22 cellular contexts compared by ENCODE assay signal in the genomic region with DNA sequence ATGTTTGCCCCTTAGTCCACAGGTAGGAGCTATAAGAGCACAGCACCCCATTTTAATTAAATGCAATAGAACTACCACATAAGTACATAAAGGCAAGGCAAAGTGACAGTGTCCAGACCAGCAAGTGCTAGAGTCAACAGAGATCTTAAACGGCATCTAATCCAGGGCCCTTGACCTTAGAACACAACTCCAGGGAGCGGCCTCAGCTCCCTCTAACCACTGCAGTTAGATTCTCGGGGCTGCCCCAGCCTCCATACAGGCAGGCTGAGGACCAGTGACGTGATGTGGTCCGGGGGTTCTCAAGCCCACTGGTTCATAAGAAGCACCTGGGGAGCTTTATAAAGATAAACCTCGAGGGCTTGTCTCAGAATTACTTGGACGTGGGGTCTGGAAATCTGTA. TPM values are rescaled to one million over a fixed set of nuclear protein-coding genes. Genes with fewer than 3 reads are reported as not detected.
DNase-seq lines count a peak whose midpoint lies in the region; ATAC-seq and TF ChIP-seq lines count a peak whose summit lies in the region.
"Had no signal": no experiment of that assay in that cellular context is flagged by ENCODE, and none has a peak within 500 bp of the region (broad histone marks: within the 10 kb centered on the region; RNA-seq: fewer than 3 reads in every experiment).

No MANE protein-coding gene starts in this region.

- WGBS in psoas muscle, 3 donors, result 72 to 82% (median 76%) methylated on average over 7 of the region's 7 CpGs

- no peaks in the 10 kb centered on the region for H3K36me3 Mint-ChIP-seq in type B pancreatic cell
- H3K36me3 Mint-ChIP-seq: CD4-positive, CD25-positive, alpha-beta regulatory T cell had no signal

- peak overlapping the region; percentile 100; the same call in 1 of the 2 replicates for H2AFZ ChIP-seq in OCI-LY7 (ENCODE audit: low read length)
- H2AFZ ChIP-seq: GM23338 had no signal

- H3K27ac Mint-ChIP-seq in type B pancreatic cell, result peak overlapping the region; percentile 88
- H3K27ac Mint-ChIP-seq: GM23338 had no signal

- no peaks in the 10 kb centered on the region for H3K27me3 ChIP-seq in colonic mucosa
- H3K27me3 ChIP-seq in psoas muscle (ENCODE audit: insufficient read depth in 3 of 3, low read length in 2 of 3), result peaks cover 0 to 2% (median 0%) of the 10 kb centered on the region in 3 donors
- H3K27me3 ChIP-seq in SJCRH30, result no peaks in the 10 kb centered on the region; the same call in none of the 2 replicates

- H3K27me3 Mint-ChIP-seq in type B pancreatic cell, result no peaks in the 10 kb centered on the region

- H3K4me1 Mint-ChIP-seq in type B pancreatic cell (ENCODE audit: unreplicated experiment), result peaks cover 29% of the 10 kb centered on the region

- H3K4me1 ChIP-seq in OCI-LY7 (ENCODE audit: insufficient read depth, low read length, poor library complexity, severe bottlenecking) (peaks cover 29% of the 10 kb centered on the region), colonic mucosa (peaks cover 8% of the 10 kb centered on the region), mucosa of descending colon (ENCODE audit: low read depth) (peaks cover 31% of the 10 kb centered on the region), psoas muscle (no peaks in the 10 kb centered on the region), SJCRH30 (no peaks in the 10 kb centered on the region)

- ATAC-seq in mucosa of descending colon (peak; percentile 69), GM21528 (IDR thresholded peaks at IDR 0.05; ENCODE audit: low FRiP score, unreplicated experiment) (no peak), psoas muscle (no peak)

- no peak overlapping the region for H3K4me2 ChIP-seq in OCI-LY7 (ENCODE audit: low read length)

- TF ChIP-seq CTCF in OCI-LY7 (conservative IDR thresholded peaks at IDR 0.05; ENCODE audit: low read length) (no peak), colonic mucosa (IDR thresholded peaks at IDR 0.05) (no peak), mucosa of descending colon (IDR thresholded peaks at IDR 0.05) (no peak), type B pancreatic cell (conservative IDR thresholded peaks at IDR 0.05) (no peak), psoas muscle (IDR thresholded peaks at IDR 0.05) (no peak)

- no peaks in the 10 kb centered on the region for H3K9me2 ChIP-seq in OCI-LY7 (ENCODE audit: insufficient read depth, low read length)

- no peak overlapping the region for H3K27ac ChIP-seq in OCI-LY7 (ENCODE audit: low read depth, low read length, poor library complexity, severe bottlenecking)
- H3K27ac ChIP-seq in colonic mucosa, result peak overlapping the region; percentile 81
- H3K27ac ChIP-seq in psoas muscle, result no peak overlapping the region
- no peak overlapping the region for H3K27ac ChIP-seq in SJCRH30

- no peaks in the 10 kb centered on the region for H3K9me3 Mint-ChIP-seq in type B pancreatic cell
- H3K9me3 Mint-ChIP-seq: GM23338 had no signal

- H3K4me3 ChIP-seq in OCI-LY7 (ENCODE audit: low read depth, low read length, poor library complexity, severe bottlenecking) (no peak overlapping the region), colonic mucosa (no peak overlapping the region), mucosa of descending colon (no peak overlapping the region), psoas muscle (no peak overlapping the region), SJCRH30 (no peak overlapping the region)
- H3K4me3 ChIP-seq: GM12878, GM23338, HAP-1 had no signal

- peak overlapping the region in 1 of 2 donors; percentile 51 for H3K9ac ChIP-seq in colonic mucosa (ENCODE audit: low read depth in 2 of 2, low read length in 2 of 2)

- CTCF ChIA-PET in OCI-LY7 (lab: Charles Lee; ENCODE audit: unreplicated experiment), result no interaction called here

- H3K4me3 Mint-ChIP-seq in type B pancreatic cell, result no peak overlapping the region
- H3K4me3 Mint-ChIP-seq: GM23338 had no signal

- H3K36me3 ChIP-seq in OCI-LY7 (ENCODE audit: insufficient read depth, low read length) (no peaks in the 10 kb centered on the region), colonic mucosa (no peaks in the 10 kb centered on the region), mucosa of descending colon (ENCODE audit: low read depth) (no peaks in the 10 kb centered on the region), psoas muscle (ENCODE audit: insufficient read depth in 1 of 2, low read depth in 1 of 2) (no peaks in the 10 kb centered on the region), SJCRH30 (no peaks in the 10 kb centered on the region)
- H3K36me3 ChIP-seq: HAP-1 had no signal

- POLR2A ChIA-PET in OCI-LY7 (lab: Charles Lee), result no interaction called here

- no peaks in the 10 kb centered on the region for H3K9me3 ChIP-seq in OCI-LY7 (ENCODE audit: low read length)
- H3K9me3 ChIP-seq in colonic mucosa, result no peaks in the 10 kb centered on the region
- no peaks in the 10 kb centered on the region for H3K9me3 ChIP-seq in mucosa of descending colon
- no peaks in the 10 kb centered on the region for H3K9me3 ChIP-seq in psoas muscle
- H3K9me3 ChIP-seq in SJCRH30 (replicated peaks), result no peaks in the 10 kb centered on the region
- H3K9me3 ChIP-seq: HAP-1 had no signal

- intact Hi-C loops in OCI-LY7 (cut with micrococcal nuclease; ENCODE audit: unreplicated experiment), result loop anchor here (5.0 kb wide), 1 partner anchor 158 kb away; a partner anchor contains a TSS
- intact Hi-C loops in colonic mucosa (cut with DNase I), result loop anchor here (5.0 to 10.0 kb wide), 2 partner anchors 43 to 95 kb away; no protein-coding TSS in a partner anchor
- intact Hi-C loops in mucosa of descending colon (cut with DNase I, micrococcal nuclease), result no loop called here
- intact Hi-C loops in psoas muscle (cut with DNase I), result no loop called here

- no peaks in the 10 kb centered on the region for H3K79me2 ChIP-seq in OCI-LY7 (ENCODE audit: insufficient read depth, low read depth, low read length)

- no TSS peak for BruUV-seq in OCI-LY7 (replicated peaks; lab: Mats Ljungman, UMichigan)

- no peaks in the 10 kb centered on the region for H4K20me1 ChIP-seq in OCI-LY7 (ENCODE audit: insufficient read depth, low read length)

- DNase-seq in OCI-LY7 (ENCODE audit: low spot score), result no peak
- peak; percentile 66 for DNase-seq in colonic mucosa
- peak in 2 of 3 donors; percentile 47 to 59 for DNase-seq in mucosa of descending colon
- no peak for DNase-seq in type B pancreatic cell (ENCODE audit: extremely low spot score, unreplicated experiment)
- DNase-seq in psoas muscle, result no peak
- no peak for DNase-seq in SJCRH30
- DNase-seq: MM.1S; NCI-H1048; NCI-H1417 treated with DMSO at 0.1 percent for 48 hours; NCI-H187 treated with DMSO at 0.1 percent for 48 hours; NCI-H226; NCI-H510A treated with DMSO at 0.1 percent for 48 hours; NCI-H774; NK-92 treated with Interleukin-12 subunit alpha and Interleukin-12 subunit beta, amount 100 ng/mL, for 24 hours; SHP77 had no signal

RNA-seq across cellular contexts. Expression of a gene that starts 10.0 kb away (rescaled TPM):
- total RNA-seq in OCI-LY7 (2014; rRNA removed; shearing (Covaris generic)), result not detected in 2 replicates
- total RNA-seq in OCI-LY7 (2022) (not detected in 2 replicates), colonic mucosa (1 to 10 TPM in 1 of 2 donors, under 1 TPM in 1; 0.64 to 1.4 TPM), mucosa of descending colon (not detected), type B pancreatic cell (ENCODE audit: low replicate concordance) (19.0 and 23.6 TPM in 2 replicates), psoas muscle (not detected)
- not detected for polyA plus RNA-seq in psoas muscle
- total RNA-seq in SJCRH30 (2014; rRNA removed; shearing (Covaris generic)), result 0.06 TPM in 1 of 2 replicates, not detected in the other
- total RNA-seq: RPMI7951 had no signal
- polyA plus RNA-seq: BJ had no signal

Comparison
In these comparisons a context has a peak if more than half of its experiments do, and no peak if none do; other contexts are left out.
1. DNase-seq: peak in colonic mucosa (single experiment) and mucosa of descending colon (2 of 3); none in OCI-LY7 (single experiment), type B pancreatic cell (single experiment), psoas muscle (0 of 2) and SJCRH30 (0 of 2).
2. intact Hi-C loops: an anchor here in OCI-LY7 (5.0 kb wide) and colonic mucosa (5.0 to 10.0 kb wide); none called in mucosa of descending colon and psoas muscle.